ENCODE assay signal across 9 cellular contexts in the genomic region with DNA sequence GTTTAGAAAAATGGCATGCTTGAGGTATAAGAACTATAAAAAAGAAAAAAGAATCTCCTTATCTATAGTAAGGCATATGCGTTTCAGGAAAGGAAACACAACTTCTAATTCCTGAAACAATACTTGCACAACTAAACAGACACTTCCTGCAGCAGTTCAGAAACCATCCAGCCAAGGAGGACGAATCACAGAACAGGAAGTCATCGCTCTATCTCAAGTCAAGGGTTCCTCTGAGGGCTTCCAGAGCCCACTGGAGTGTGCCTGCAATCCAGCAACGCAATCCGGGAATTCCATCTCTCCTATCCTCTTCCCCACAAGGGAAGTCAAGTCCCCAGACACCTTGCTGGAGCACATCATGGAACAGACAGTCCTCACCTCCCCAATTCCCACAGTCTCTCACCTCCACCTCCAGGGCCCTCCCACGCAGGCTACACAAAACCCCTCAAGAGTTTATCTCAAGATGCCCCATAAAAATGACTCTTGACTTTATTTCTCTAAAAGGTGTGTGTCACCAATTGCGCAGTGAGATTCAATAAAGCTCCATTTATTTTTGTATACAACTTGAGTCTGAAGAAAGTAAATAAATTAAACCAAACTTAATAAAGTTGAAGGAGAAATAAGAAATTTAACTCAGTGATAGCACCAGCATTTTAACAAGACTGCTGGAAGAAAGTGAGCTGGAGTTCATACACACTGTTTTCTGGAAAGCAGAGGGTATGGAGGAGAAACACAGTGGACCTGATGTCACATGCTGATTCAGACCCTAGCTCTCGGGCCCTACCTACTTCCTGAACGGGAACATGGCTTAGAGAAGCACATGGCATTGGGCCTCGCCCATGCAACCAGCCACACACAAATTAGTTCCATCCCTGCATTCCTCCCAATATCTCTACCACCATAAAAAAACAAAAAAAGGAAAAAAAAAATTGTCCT. TPM values are rescaled to one million over a fixed set of nuclear protein-coding genes. Genes with fewer than 3 reads are reported as not detected.
A peak's percentile ranks its signal among the peaks of the same experiment; 100 is the strongest.
DNase-seq lines count a peak whose midpoint lies in the region; ATAC-seq, FAIRE-seq and TF ChIP-seq lines count a peak whose summit lies in the region.
"Had no signal": no experiment of that assay in that cellular context is flagged by ENCODE, and none has a peak within 500 bp of the region (broad histone marks: within the 10 kb centered on the region; RNA-seq: fewer than 3 reads in every experiment).

No MANE protein-coding gene starts in this region.

- H2AFZ ChIP-seq in DND-41 (ENCODE audit: low read depth, low read length) (no peak overlapping the region), HepG2 (ENCODE audit: low read length) (no peak overlapping the region)

- CTCF ChIA-PET in HepG2 (lab: Yijun Ruan, JAX; ENCODE audit: low intra/inter-chr PET ratio, low total read pairs): no interaction called here

- H3K9ac ChIP-seq in DND-41 (ENCODE audit: low read depth, low read length): no peak overlapping the region
- H3K9ac ChIP-seq in HepG2 (ENCODE audit: insufficient read depth, low read depth, low read length): no peak overlapping the region

- in situ Hi-C loops in HepG2 (cut with HindIII; ENCODE audit: extremely low pct_ligation_motif_present, low pct_unique_long_range_greater_than_20kb): no loop called here

- no peak for DNase-seq in DND-41
- peak; percentile 50 for DNase-seq in RPMI7951 (ENCODE audit: low read depth)
- DNase-seq in HepG2 (ENCODE audit: low spot score): no peak
- DNase-seq in DMS153 treated with DMSO at 0.1 percent for 48 hours (lab: John Stamatoyannopoulos, UW; ENCODE audit: unreplicated experiment): no peak
- no peak for DNase-seq in cerebellar nuclear complex (lab: John Stamatoyannopoulos, UW)
- DNase-seq in NCI-H1105 treated with DMSO at 0.1 percent for 48 hours (lab: John Stamatoyannopoulos, UW): no peak
- DNase-seq in prostate gland (ENCODE audit: low spot score): no peak
- DNase-seq: activated T-cell treated with anti-CD3 and anti-CD28 coated beads for 4 hours had no signal

- H3K79me2 ChIP-seq in DND-41 (ENCODE audit: insufficient read depth, low read length) (peaks cover 12% of the 10 kb centered on the region; the same call in 1 of the 2 replicates), HepG2 (ENCODE audit: insufficient read depth, low read length) (no peaks in the 10 kb centered on the region)

- peak; percentile 64; the same call in 1 of the 3 replicates for ATAC-seq in DND-41 (ENCODE audit: insufficient read depth, low read depth)
- ATAC-seq in GM21737 (IDR thresholded peaks at IDR 0.05; ENCODE audit: unreplicated experiment): peak; percentile 12
- ATAC-seq in HepG2: no peak

- H3K4me1 ChIP-seq in DND-41 (ENCODE audit: insufficient read depth, low read length): peaks cover 24% of the 10 kb centered on the region
- H3K4me1 ChIP-seq in HepG2 (ENCODE audit: insufficient read depth, low read length): no peaks in the 10 kb centered on the region
- H3K4me1 ChIP-seq in prostate gland (replicated peaks): no peaks in the 10 kb centered on the region

- no peaks in the 10 kb centered on the region for H3K9me3 ChIP-seq in DND-41 (ENCODE audit: insufficient read depth, low read length, severe bottlenecking)
- H3K9me3 ChIP-seq in HepG2 (ENCODE audit: low read length): no peaks in the 10 kb centered on the region
- H3K9me3 ChIP-seq in prostate gland: no peaks in the 10 kb centered on the region

- TF ChIP-seq POLR2A in HepG2 (IDR thresholded peaks at IDR 0.05; ENCODE audit: insufficient read depth in 1 of 2, low read depth in 2 of 2, low read length in 2 of 2) (no peak), prostate gland (IDR thresholded peaks at IDR 0.05) (no peak)

- H3K27ac ChIP-seq in DND-41 (ENCODE audit: low read length) (peak overlapping the region; percentile 38), HepG2 (ENCODE audit: extremely low read length, insufficient read depth, low read length) (no peak overlapping the region), prostate gland (no peak overlapping the region)

- TF ChIP-seq RAD21 in HepG2 (CRISPR knock-in tag; IDR thresholded peaks at IDR 0.05): no peak

- H4K20me1 ChIP-seq in DND-41 (ENCODE audit: insufficient read depth, low read length) (no peaks in the 10 kb centered on the region), HepG2 (ENCODE audit: insufficient read depth, low read length) (no peaks in the 10 kb centered on the region)

- no peak for FAIRE-seq in HepG2 (lab: Jason Lieb, UNC)

- BruUV-seq in HepG2 (replicated peaks; lab: Mats Ljungman, UMichigan): no TSS peak

- TF ChIP-seq CTCF in DND-41 (IDR thresholded peaks at IDR 0.05; ENCODE audit: borderline replicate concordance, extremely low read depth, low read length, poor library complexity, severe bottlenecking) (no peak), HepG2 (CRISPR knock-in tag; IDR thresholded peaks at IDR 0.05) (no peak), prostate gland (IDR thresholded peaks at IDR 0.05) (no peak)

- TF ChIP-seq EP300 in HepG2 (IDR thresholded peaks at IDR 0.05; ENCODE audit: low read depth in 2 of 2, low read length in 2 of 2) (no peak), HepG2 (CRISPR knock-in tag; IDR thresholded peaks at IDR 0.05; ENCODE audit: borderline replicate concordance) (no peak)

- no peaks in the 10 kb centered on the region for H3K36me3 ChIP-seq in DND-41 (ENCODE audit: insufficient read depth, low read length)
- H3K36me3 ChIP-seq in HepG2 (replicated peaks in 1 of 2; ENCODE audit: control insufficient read depth in 1 of 2, insufficient read depth in 2 of 2, low read length in 2 of 2): no peaks in the 10 kb centered on the region
- H3K36me3 ChIP-seq in prostate gland: no peaks in the 10 kb centered on the region

- H3K4me3 ChIP-seq in DND-41 (ENCODE audit: low read depth in 1 of 2, low read length in 2 of 2) (no peak overlapping the region), HepG2 (replicated peaks in 1 of 3; ENCODE audit: insufficient read depth in 1 of 3, low read depth in 2 of 3, low read length in 3 of 3) (no peak overlapping the region), prostate gland (no peak overlapping the region)

- POLR2A ChIA-PET in HepG2 (lab: Yijun Ruan, JAX): no interaction called here

- 9% methylated on average over 9 of the region's 10 CpGs for WGBS in HepG2 (ENCODE audit: low lambda C conversion rate)
- 80% methylated on average over 10 of the region's 10 CpGs for WGBS in prostate gland

- H3K4me2 ChIP-seq in DND-41 (ENCODE audit: insufficient read depth, low read length) (no peak overlapping the region), HepG2 (ENCODE audit: low read depth, low read length) (no peak overlapping the region)

- H3K27me3 ChIP-seq in DND-41 (ENCODE audit: insufficient read depth, low read length, poor library complexity) (no peaks in the 10 kb centered on the region), HepG2 (ENCODE audit: control insufficient read depth in 1 of 2, insufficient read depth in 2 of 2, low read length in 2 of 2) (peaks cover 0 to 14% of the 10 kb centered on the region in 2 experiments; a peak in 1 of 5 replicates), prostate gland (replicated peaks; ENCODE audit: insufficient read depth) (no peaks in the 10 kb centered on the region)

- intact Hi-C loops in HepG2 (cut with micrococcal nuclease; ENCODE audit: unreplicated experiment): no loop called here
- intact Hi-C loops in prostate gland (cut with DNase I): no loop called here

TF ChIP-seq in HepG2, 621 proteins besides CTCF, POLR2A, EP300 and RAD21:
- TF ChIP-seq, protein P1, sequence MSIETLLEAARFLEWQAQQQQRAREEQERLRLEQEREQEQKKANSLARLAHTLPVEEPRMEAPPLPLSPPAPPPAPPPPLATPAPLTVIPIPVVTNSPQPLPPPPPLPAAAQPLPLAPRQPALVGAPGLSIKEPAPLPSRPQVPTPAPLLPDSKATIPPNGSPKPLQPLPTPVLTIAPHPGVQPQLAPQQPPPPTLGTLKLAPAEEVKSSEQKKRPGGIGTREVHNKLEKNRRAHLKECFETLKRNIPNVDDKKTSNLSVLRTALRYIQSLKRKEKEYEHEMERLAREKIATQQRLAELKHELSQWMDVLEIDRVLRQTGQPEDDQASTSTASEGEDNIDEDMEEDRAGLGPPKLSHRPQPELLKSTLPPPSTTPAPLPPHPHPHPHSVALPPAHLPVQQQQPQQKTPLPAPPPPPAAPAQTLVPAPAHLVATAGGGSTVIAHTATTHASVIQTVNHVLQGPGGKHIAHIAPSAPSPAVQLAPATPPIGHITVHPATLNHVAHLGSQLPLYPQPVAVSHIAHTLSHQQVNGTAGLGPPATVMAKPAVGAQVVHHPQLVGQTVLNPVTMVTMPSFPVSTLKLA (IDR thresholded peaks at IDR 0.05): peak; percentile 14; the same call in 1 of the 2 replicates
- no peak for TF ChIP-seq HNRNPH1 (optimal IDR thresholded peaks at IDR 0.05; ENCODE audit: low read depth, low read length)
- TF ChIP-seq SP1 (IDR thresholded peaks at IDR 0.05): no peak
- no peak for TF ChIP-seq SP1 (CRISPR knock-in tag; IDR thresholded peaks at IDR 0.05)
- TF ChIP-seq ZNF552 (CRISPR knock-in tag; IDR thresholded peaks at IDR 0.05; ENCODE audit: borderline replicate concordance): no peak

RNA-seq across cellular contexts. Expression of a gene that starts 39.9 kb away (rescaled TPM):
- 12.9 and 21.0 TPM in 2 replicates for total RNA-seq in RPMI7951 (2014; rRNA removed; shearing (Covaris generic))
- total RNA-seq in HepG2 (2016; rRNA removed; fragmentation: Illumina TruSeq; extraction: Trizol) (0.03 TPM in 1 of 2 replicates, not detected in the other), prostate gland (10 to 100 TPM in 1 of 2 donors, 1 to 10 TPM in 1; 8.1 to 31.5 TPM)
- total RNA-seq in HepG2 (2016; cell fraction: cytosol; rRNA removed; fragmentation: Illumina TruSeq; extraction: Trizol; ENCODE audit: low read depth): not detected in 2 replicates
- total RNA-seq in HepG2 (2016; cell fraction: insoluble cytoplasmic fraction; rRNA removed; fragmentation: Illumina TruSeq; extraction: Trizol): not detected in 2 replicates
- 0.03 TPM in 1 of 2 replicates, not detected in the other for total RNA-seq in HepG2 (2016; cell fraction: membrane; rRNA removed; fragmentation: Illumina TruSeq; extraction: Trizol)
- not detected in 2 replicates for total RNA-seq in HepG2 (2016; cell fraction: nucleus; rRNA removed; fragmentation: Illumina TruSeq; extraction: Trizol)
- 0.01 and 0.03 TPM in 2 replicates for polyA plus RNA-seq in HepG2 (2011; rRNA removed)
- polyA plus RNA-seq in HepG2 (2011; cell fraction: cytosol; rRNA removed): 0.01 TPM in 1 of 2 replicates, not detected in the other
- polyA plus RNA-seq in HepG2 (2011; cell fraction: nucleus; rRNA removed): 0.05 TPM in 1 of 2 replicates, not detected in the other
- polyA plus RNA-seq in HepG2 (2012): not detected in 2 replicates
- not detected in 2 replicates for polyA plus RNA-seq in HepG2 (2016; cell fraction: cytosol; fragmentation: Illumina TruSeq; extraction: Trizol; ENCODE audit: low read depth)
- polyA plus RNA-seq in HepG2 (2016; cell fraction: insoluble cytoplasmic fraction; fragmentation: Illumina TruSeq; extraction: Trizol; ENCODE audit: low read depth): not detected in 2 replicates
- polyA plus RNA-seq in HepG2 (2016; cell fraction: membrane; fragmentation: Illumina TruSeq; extraction: Trizol; ENCODE audit: low read depth): not detected in 2 replicates
- not detected in 2 replicates for polyA plus RNA-seq in HepG2 (2016; cell fraction: nucleus; fragmentation: Illumina TruSeq; extraction: Trizol; ENCODE audit: insufficient read depth, low read depth)
- 0.77 TPM in 1 of 2 replicates, not detected in the other for polyA minus RNA-seq in HepG2 (2011; rRNA and poly(A)+ RNA removed; ENCODE audit: low replicate concordance)
- polyA minus RNA-seq in HepG2 (2011; cell fraction: cytosol; rRNA and poly(A)+ RNA removed): not detected in 2 replicates
- polyA minus RNA-seq in HepG2 (2011; cell fraction: nucleus; rRNA and poly(A)+ RNA removed): not detected in 2 replicates

Comparison
In these comparisons a context has a peak if more than half of its experiments do, and no peak if none do; other contexts are left out.
1. RNA of a gene that starts 39.9 kb away (total RNA-seq): 8.1 to 31.5 TPM in prostate gland and 12.9 to 21.0 TPM in RPMI7951; 0.03 TPM in HepG2; every median in the first group is over 4 times any median in the second.